30 cellular contexts compared by ENCODE assay signal in the genomic region with DNA sequence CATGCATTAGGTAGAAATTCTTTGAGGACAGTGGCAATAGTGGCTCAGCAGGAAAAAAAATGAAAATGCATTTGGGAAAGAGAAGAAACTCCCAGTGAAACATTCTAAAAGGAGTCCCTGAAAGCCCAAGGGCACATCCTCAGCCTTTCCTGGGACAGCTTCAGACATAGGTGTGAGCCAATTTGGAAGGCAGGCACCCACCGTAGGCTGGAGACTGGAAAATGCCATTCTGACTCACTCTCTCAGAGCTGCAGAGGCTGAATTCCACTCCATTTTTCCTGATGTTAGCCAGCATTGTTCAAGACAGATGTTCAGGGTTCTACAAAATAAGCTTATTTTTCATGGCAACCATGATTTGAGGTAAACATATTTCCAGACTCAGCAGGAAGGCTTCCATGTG.
"Had no signal": no experiment of that assay in that cellular context is flagged by ENCODE, and none has a peak within 500 bp of the region (broad histone marks: within the 10 kb centered on the region; RNA-seq: fewer than 3 reads in every experiment).

No MANE protein-coding gene starts in this region.

- H3K27me3 ChIP-seq: brain microvascular endothelial cell, cardiac muscle cell, MG63, SJSA1 had no signal

- H3K27ac ChIP-seq: brain microvascular endothelial cell, cardiac muscle cell, SJSA1 had no signal

- H3K9me2 ChIP-seq: SK-N-SH had no signal

- DNase-seq: activated CD4-positive, alpha-beta T cell treated with anti-CD3 and anti-CD28 coated beads, Interleukin-2, amount 50 U/mL, for 4 hours; activated CD8-positive, alpha-beta T cell treated with anti-CD3 and anti-CD28 coated beads for 36 hours; activated effector memory CD4-positive, alpha-beta T cell treated with anti-CD3 and anti-CD28 coated beads, Interleukin-2, amount 50 U/mL, for 16 hours; activated naive CD4-positive, alpha-beta T cell; activated naive CD4-positive, alpha-beta T cell treated with anti-CD3 and anti-CD28 coated beads, Interleukin-2, amount 50 U/mL, for 16 hours; activated naive CD8-positive, alpha-beta T cell treated with anti-CD3 and anti-CD28 coated beads for 36 hours; activated T-cell treated with anti-CD3 and anti-CD28 coated beads, Interleukin-2, amount 50 U/mL, for 1 hour; activated T-cell treated with anti-CD3 and anti-CD28 coated beads, Interleukin-2, amount 50 U/mL, for 72 hours; amniotic stem cell; aorta; brain microvascular endothelial cell; Kasumi-1; KG1; MG63; NCI-H1048; NCI-H1436 treated with DMSO at 0.1 percent for 48 hours; NCI-H1694 treated with DMSO at 0.1 percent for 48 hours; NCI-H2029; NCI-H2107; NCI-H2171; NCI-H510A; NCI-H526; NCI-H748 treated with DMSO at 0.1 percent for 48 hours; NK-92 treated with Interleukin-12 subunit alpha and Interleukin-12 subunit beta, amount 100 ng/mL, for 24 hours; PC-3; Right ventricle myocardium superior; SK-N-SH had no signal

- H3K36me3 ChIP-seq: brain microvascular endothelial cell, cardiac muscle cell, MG63, SJSA1 had no signal

- H3K9me3 ChIP-seq: MG63, SJSA1, SK-N-SH had no signal

- H3K4me3 ChIP-seq: cardiac muscle cell, MG63, SJSA1 had no signal

- H3K9ac ChIP-seq: SK-N-SH had no signal

- H3K4me2 ChIP-seq: SK-N-SH had no signal

- ATAC-seq: activated CD8-positive, alpha-beta T cell treated with anti-CD3 and anti-CD28 coated beads for 36 hours; activated T-cell treated with anti-CD3 and anti-CD28 coated beads, Interleukin-2, amount 50 U/mL, for 72 hours; activated T-helper 17 cell treated with anti-CD3 and anti-CD28 coated beads, Interleukin-2, amount 50 U/mL, for 72 hours; PC-3 had no signal
